In the genomic region with DNA sequence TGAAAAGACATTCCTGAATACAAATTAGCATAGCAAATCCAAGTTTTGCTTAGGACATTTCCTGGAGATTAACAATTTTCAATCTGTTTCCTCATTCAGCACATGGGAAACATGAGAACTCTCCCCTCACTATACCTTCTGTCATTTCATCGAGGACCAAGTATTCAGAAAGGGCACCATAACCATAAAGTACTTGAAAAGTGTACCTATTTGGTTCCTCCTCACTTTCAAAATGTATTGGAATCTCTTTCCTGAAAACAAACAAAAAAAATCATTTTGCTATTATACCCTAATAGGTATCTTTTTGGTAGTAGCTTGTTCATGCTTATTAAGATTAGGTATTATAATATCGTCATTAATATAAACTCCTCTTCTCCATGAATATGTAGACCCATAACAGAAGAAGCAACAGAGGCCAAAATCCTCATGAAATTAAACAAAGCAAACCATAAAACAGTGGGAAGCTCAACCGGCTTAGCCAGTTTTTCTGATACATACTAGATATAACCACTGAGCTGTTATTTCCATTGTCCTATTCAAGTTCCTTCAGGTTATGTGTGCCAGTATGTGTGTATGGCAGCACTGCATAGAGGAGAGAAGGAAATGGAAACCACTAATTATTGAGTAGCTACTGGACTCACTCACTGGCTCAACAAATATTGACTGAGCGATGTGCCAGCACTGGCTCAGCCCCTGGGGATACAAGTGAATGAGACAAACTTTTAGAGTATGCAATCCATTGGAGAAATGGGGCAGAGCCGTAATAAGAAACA, we compare ENCODE assay signal across 1 cellular context.
TF ChIP-seq lines count a peak whose summit lies in the region.

No MANE protein-coding gene starts in this region.

TF ChIP-seq in H1, 55 proteins besides CTCF, POLR2A, EP300 and RAD21 (continued from another document):
- TF ChIP-seq, protein P1, sequence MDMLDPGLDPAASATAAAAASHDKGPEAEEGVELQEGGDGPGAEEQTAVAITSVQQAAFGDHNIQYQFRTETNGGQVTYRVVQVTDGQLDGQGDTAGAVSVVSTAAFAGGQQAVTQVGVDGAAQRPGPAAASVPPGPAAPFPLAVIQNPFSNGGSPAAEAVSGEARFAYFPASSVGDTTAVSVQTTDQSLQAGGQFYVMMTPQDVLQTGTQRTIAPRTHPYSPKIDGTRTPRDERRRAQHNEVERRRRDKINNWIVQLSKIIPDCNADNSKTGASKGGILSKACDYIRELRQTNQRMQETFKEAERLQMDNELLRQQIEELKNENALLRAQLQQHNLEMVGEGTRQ (IDR thresholded peaks at IDR 0.05; ENCODE audit: low read length): no peak
- TF ChIP-seq CBX5 (IDR thresholded peaks at IDR 0.05; ENCODE audit: low read depth, low read length) (no peak), SAP30 (IDR thresholded peaks at IDR 0.05; ENCODE audit: insufficient read depth, insufficient replicate concordance, low read length) (no peak), TBP (IDR thresholded peaks at IDR 0.05; ENCODE audit: low read depth, low read length) (peak; percentile 79)
TF ChIP-seq in H1: peak in this region for 2.
